ENCODE assay signal across 8 cellular contexts in the genomic region with DNA sequence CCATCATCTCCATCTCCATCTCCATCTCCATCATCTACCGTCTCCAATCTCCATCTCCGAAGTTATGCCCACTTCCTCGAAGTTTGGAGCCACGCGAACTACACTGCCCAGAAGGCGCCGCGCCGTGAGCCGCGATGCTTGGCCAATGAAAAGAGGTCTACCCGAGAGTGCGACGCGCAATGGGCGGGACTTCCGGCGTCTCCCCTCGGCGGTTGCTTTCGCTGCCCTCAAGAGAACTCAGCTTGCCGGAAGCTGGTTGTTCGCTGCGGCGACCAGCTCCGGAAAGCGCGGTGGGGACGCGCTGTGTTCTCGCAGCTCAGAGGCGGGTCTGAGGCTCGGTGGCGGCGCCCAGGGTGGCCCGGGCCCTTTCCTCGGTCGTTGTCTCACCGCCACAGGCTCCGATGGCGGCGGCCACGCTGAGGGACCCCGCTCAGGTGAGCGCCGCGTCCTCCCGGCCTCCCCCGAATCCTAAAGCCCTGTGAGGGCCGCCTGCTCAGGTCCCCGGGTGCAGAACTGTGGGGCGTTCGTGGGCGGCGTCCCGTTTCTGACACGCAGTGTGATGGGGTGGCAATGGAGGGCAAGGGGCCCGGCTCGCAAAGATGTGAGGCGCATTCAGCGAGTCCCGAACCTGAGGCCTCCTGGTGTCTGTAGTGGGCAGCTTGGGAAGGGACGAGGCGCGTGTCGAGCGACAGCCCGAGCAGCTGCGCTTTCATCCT. TPM values are rescaled to one million over a fixed set of nuclear protein-coding genes. Genes with fewer than 3 reads are reported as not detected.
DNase-seq lines count a peak whose midpoint lies in the region; ATAC-seq and TF ChIP-seq lines count a peak whose summit lies in the region.
"Not testable (repeated sequence)": the region's sequence is repeated elsewhere in the genome, so short reads cannot be mapped to it uniquely, and the experiment has no call there.

A gene (plus strand): TSS at position 259 of the 716 bp plus-strand sequence. CDS start 143 bp downstream, at position 402.

- H3K27me3 Mint-ChIP-seq in chondrocyte (ENCODE audit: low read depth): not testable (repeated sequence)

- peak; percentile 97 for ATAC-seq in GM19035 (IDR thresholded peaks at IDR 0.05; ENCODE audit: unreplicated experiment)
- peak; percentile 96 for ATAC-seq in HG03342 (IDR thresholded peaks at IDR 0.05; ENCODE audit: unreplicated experiment)

- peaks cover 16% of the 10 kb centered on the region for H3K4me1 Mint-ChIP-seq in chondrocyte (ENCODE audit: low read depth)

- H3K27ac Mint-ChIP-seq in chondrocyte (ENCODE audit: unreplicated experiment): peak within 1 kb of the TSS; percentile 85

- H3K4me3 Mint-ChIP-seq in chondrocyte (ENCODE audit: unreplicated experiment): peak within 1 kb of the TSS; percentile 77

- DNase-seq in AG09319 (ENCODE audit: extremely low read depth, low read depth): peak; percentile 83
- DNase-seq in NCI-H446 treated with DMSO at 0.1 percent for 48 hours (lab: John Stamatoyannopoulos, UW): peak; percentile 79
- peak; percentile 95 for DNase-seq in activated CD4-positive, CD25-positive, alpha-beta regulatory T cell treated with anti-CD3 and anti-CD28 coated beads, Interleukin-2, amount 50 U/mL, for 72 hours
- DNase-seq in chondrocyte (ENCODE audit: low spot score): peak; percentile 98
- DNase-seq in kidney glomerular epithelial cell (lab: John Stamatoyannopoulos, UW): peak; percentile 85
- DNase-seq in stimulated activated CD4-positive, alpha-beta T cell treated with anti-CD3 and anti-CD28 coated beads, Interleukin-15, amount 100 ng/mL, for 48 hours (ENCODE audit: low read depth in 2 of 2): peak; percentile 92 to 93

- H3K36me3 Mint-ChIP-seq in chondrocyte (ENCODE audit: low read depth): peaks cover 48% of the 10 kb centered on the region

- TF ChIP-seq CTCF in AG09319 (IDR thresholded peaks at IDR 0.05; ENCODE audit: low read depth, low read length): not testable (repeated sequence)
- TF ChIP-seq CTCF in chondrocyte (IDR thresholded peaks at IDR 0.05): peak; percentile 16

- peaks cover 64% of the 10 kb centered on the region for H3K9me3 Mint-ChIP-seq in chondrocyte (ENCODE audit: low read depth)

RNA-seq across cellular contexts. Expression of the gene that starts here (rescaled TPM):
- 8.7 to 10.1 TPM (median 9.0 TPM) in 3 replicates for total RNA-seq in chondrocyte

Comparison
In these comparisons a context has a peak if more than half of its experiments do, and no peak if none do; other contexts are left out.
1. Peak in every context shown above with its lines: DNase-seq and ATAC-seq.